ENCODE assay signal across 22 cellular contexts in genomic region chr1:7248402-7248805, GRCh38.
"Had no signal": no experiment of that assay in that cellular context is flagged by ENCODE, and none has a peak within 500 bp of the region (broad histone marks: within the 10 kb centered on the region; RNA-seq: fewer than 3 reads in every experiment).

No MANE protein-coding gene starts in this region.

- H3K4me3 ChIP-seq: cardiac muscle cell, MG63, PC-9 had no signal

- DNase-seq: activated CD4-positive, alpha-beta memory T cell treated with anti-CD3 and anti-CD28 coated beads for 36 hours; activated CD4-positive, alpha-beta T cell treated with anti-CD3 and anti-CD28 coated beads, Interleukin-2, amount 10 ng/mL, durations not matched to agents 7 days and 5 days; activated CD4-positive, CD25-positive, alpha-beta regulatory T cell; activated CD8-positive, alpha-beta memory T cell treated with anti-CD3 and anti-CD28 coated beads for 24 hours; activated gamma-delta T cell; activated naive CD4-positive, alpha-beta T cell treated with anti-CD3 and anti-CD28 coated beads for 36 hours; activated T-cell treated with anti-CD3 and anti-CD28 coated beads for 4 hours; activated T-cell treated with anti-CD3 and anti-CD28 coated beads, Interleukin-2, amount 50 U/mL, for 48 hours; brain microvascular endothelial cell; MG63; MV-4-11; NCI-H1092 treated with DMSO at 0.1 percent for 48 hours; NCI-H1436 treated with DMSO at 0.1 percent for 48 hours; NCI-H2171; PC-9; SIG-M5; T-helper 17 cell; T-helper 9 cell had no signal

- H3K9me3 Mint-ChIP-seq: activated CD4-positive, alpha-beta T cell treated with anti-CD3 and anti-CD28 coated beads, Interleukin-2, amount 10 ng/mL, durations not matched to agents 7 days and 5 days; activated naive CD4-positive, alpha-beta T cell treated with anti-CD3 and anti-CD28 coated beads for 36 hours; activated T-helper 17 cell treated with anti-CD3 and anti-CD28 coated beads, Interleukin-2, amount 50 U/mL, for 72 hours had no signal

- H3K27me3 ChIP-seq: brain microvascular endothelial cell, cardiac muscle cell, MG63 had no signal

- H2AFZ ChIP-seq: PC-9 had no signal

- H3K36me3 Mint-ChIP-seq: activated CD4-positive, alpha-beta memory T cell treated with anti-CD3 and anti-CD28 coated beads for 36 hours; activated naive CD8-positive, alpha-beta T cell had no signal

- H3K9me3 ChIP-seq: MG63 had no signal

- H3K4me3 Mint-ChIP-seq: activated CD4-positive, alpha-beta memory T cell treated with anti-CD3 and anti-CD28 coated beads for 36 hours; activated CD4-positive, alpha-beta T cell treated with anti-CD3 and anti-CD28 coated beads, Interleukin-2, amount 10 ng/mL, durations not matched to agents 7 days and 5 days; activated naive CD4-positive, alpha-beta T cell treated with anti-CD3 and anti-CD28 coated beads for 36 hours; activated naive CD8-positive, alpha-beta T cell; activated T-helper 17 cell treated with anti-CD3 and anti-CD28 coated beads, Interleukin-2, amount 50 U/mL, for 72 hours; T-helper 17 cell had no signal

- H3K27ac ChIP-seq: brain microvascular endothelial cell, cardiac muscle cell, PC-9, VCaP had no signal

- H3K27ac Mint-ChIP-seq: activated CD4-positive, alpha-beta memory T cell treated with anti-CD3 and anti-CD28 coated beads for 36 hours; activated CD4-positive, alpha-beta T cell treated with anti-CD3 and anti-CD28 coated beads, Interleukin-2, amount 10 ng/mL, durations not matched to agents 7 days and 5 days; activated naive CD4-positive, alpha-beta T cell treated with anti-CD3 and anti-CD28 coated beads for 36 hours; activated naive CD8-positive, alpha-beta T cell; activated T-helper 17 cell treated with anti-CD3 and anti-CD28 coated beads, Interleukin-2, amount 50 U/mL, for 72 hours; T-helper 17 cell had no signal

- H3K4me2 ChIP-seq: PC-9 had no signal

- H3K36me3 ChIP-seq: brain microvascular endothelial cell, cardiac muscle cell, MG63 had no signal

- H3K4me1 Mint-ChIP-seq: activated CD4-positive, alpha-beta T cell treated with anti-CD3 and anti-CD28 coated beads, Interleukin-2, amount 10 ng/mL, durations not matched to agents 7 days and 5 days; activated T-helper 17 cell treated with anti-CD3 and anti-CD28 coated beads, Interleukin-2, amount 50 U/mL, for 72 hours; T-helper 17 cell had no signal
